14 cellular contexts compared by ENCODE assay signal in genomic region chr1:172781513-172782140, GRCh38.
DNase-seq lines count a peak whose midpoint lies in the region; ATAC-seq, FAIRE-seq and TF ChIP-seq lines count a peak whose summit lies in the region.
"Had no signal": no experiment of that assay in that cellular context is flagged by ENCODE, and none has a peak within 500 bp of the region (broad histone marks: within the 10 kb centered on the region; RNA-seq: fewer than 3 reads in every experiment).

No MANE protein-coding gene starts in this region.

- CTCF ChIA-PET in RWPE1 (lab: Yijun Ruan, JAX): no interaction called here

- H3K4me1 Mint-ChIP-seq in immature natural killer cell: peaks cover 37 to 53% of the 10 kb centered on the region in 2 donors

- TF ChIP-seq CTCF in D721Med (IDR thresholded peaks at IDR 0.05; ENCODE audit: insufficient read depth, missing control alignments) (no peak), RWPE1 (conservative IDR thresholded peaks at IDR 0.05; ENCODE audit: low read depth) (no peak)

- ATAC-seq in GM18858 (IDR thresholded peaks at IDR 0.05; ENCODE audit: unreplicated experiment): peak; percentile 65
- ATAC-seq in GM21619 (IDR thresholded peaks at IDR 0.05; ENCODE audit: unreplicated experiment): peak; percentile 80
- ATAC-seq in HG03457 (IDR thresholded peaks at IDR 0.05; ENCODE audit: unreplicated experiment): peak; percentile 60
- ATAC-seq: naive thymus-derived CD4-positive, alpha-beta T cell had no signal

- DNase-seq in immature natural killer cell: peak; percentile 14 to 25 (median 23)
- no peak for DNase-seq in NCI-H187 treated with DMSO at 0.1 percent for 48 hours (lab: John Stamatoyannopoulos, UW)
- no peak for DNase-seq in NCI-H1105 treated with DMSO at 0.1 percent for 48 hours (lab: John Stamatoyannopoulos, UW)
- DNase-seq in D721Med (ENCODE audit: insufficient read length, low spot score): no peak
- DNase-seq in RWPE1 (ENCODE audit: low spot score): no peak
- DNase-seq: activated gamma-delta T cell treated with Interleukin-2 at 50 U/mL for 16 hours; DMS53; effector CD8-positive, alpha-beta T cell; GOT3; naive thymus-derived CD4-positive, alpha-beta T cell; stomach had no signal

- no peak for FAIRE-seq in D721Med (lab: Jason Lieb, UNC)

- peak overlapping the region; percentile 3 to 79 (median 62) for H3K27ac Mint-ChIP-seq in immature natural killer cell
- H3K27ac Mint-ChIP-seq: naive thymus-derived CD4-positive, alpha-beta T cell had no signal

- H3K27me3 Mint-ChIP-seq in immature natural killer cell (ENCODE audit: low read depth in 3 of 3): peaks cover 0 to 2% (median 2%) of the 10 kb centered on the region in 3 donors

- H3K36me3 Mint-ChIP-seq in immature natural killer cell: no peaks in the 10 kb centered on the region

- POLR2A ChIA-PET in RWPE1 (lab: Yijun Ruan, JAX; ENCODE audit: low non-redundant PET): no interaction called here

- H3K9me3 Mint-ChIP-seq in immature natural killer cell: peaks cover 0 to 1% (median 0%) of the 10 kb centered on the region in 6 donors

- peak overlapping the region; percentile 30 to 49 (median 38) for H3K4me3 Mint-ChIP-seq in immature natural killer cell
- H3K4me3 Mint-ChIP-seq: naive thymus-derived CD4-positive, alpha-beta T cell had no signal

- H3K27ac ChIP-seq in RWPE1: no peak overlapping the region
- H3K27ac ChIP-seq: stomach had no signal

Comparison
In these comparisons a context has a peak if more than half of its experiments do, and no peak if none do; other contexts are left out.
1. DNase-seq: peak in immature natural killer cell (3 of 3); none in NCI-H187 treated with DMSO at 0.1 percent for 48 hours (single experiment), NCI-H1105 treated with DMSO at 0.1 percent for 48 hours (single experiment), D721Med (single experiment) and RWPE1 (single experiment).
2. Peak in every context shown above with its lines, with median percentiles within 50 percentile points of each other: ATAC-seq.